Comparison of ENCODE assay signal across 17 cellular contexts in the genomic region with DNA sequence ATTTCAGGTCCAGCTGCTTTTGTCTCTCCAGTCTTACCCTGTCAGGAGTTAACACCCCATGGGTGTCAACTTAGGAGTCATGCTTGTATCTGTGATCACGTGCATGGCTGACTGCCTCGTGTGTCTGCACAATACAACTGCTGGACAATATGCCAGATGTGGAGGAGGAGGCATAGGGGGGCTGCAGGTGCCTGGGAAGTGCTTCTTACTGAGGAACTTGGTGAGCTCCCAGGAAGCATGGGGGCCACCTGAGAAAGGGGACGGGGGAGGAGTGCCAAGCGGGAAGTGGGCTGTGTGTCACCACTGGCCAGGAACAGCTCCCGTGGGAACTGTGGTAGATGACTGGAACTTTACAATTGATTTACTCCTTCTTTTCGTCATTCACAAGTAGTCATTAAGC. TPM values are rescaled to one million over a fixed set of nuclear protein-coding genes. Genes with fewer than 3 reads are reported as not detected.
A peak's percentile ranks its signal among the peaks of the same experiment; 100 is the strongest.
DNase-seq lines count a peak whose midpoint lies in the region; ATAC-seq and TF ChIP-seq lines count a peak whose summit lies in the region.
"Had no signal": no experiment of that assay in that cellular context is flagged by ENCODE, and none has a peak within 500 bp of the region (broad histone marks: within the 10 kb centered on the region; RNA-seq: fewer than 3 reads in every experiment).

No MANE protein-coding gene starts in this region.

- H3K27me3 ChIP-seq in neuronal stem cell (ENCODE audit: control insufficient read depth in 3 of 3, insufficient read depth in 3 of 3, low read depth in 1 of 3, low read length in 3 of 3): peaks cover 0 to 3% (median 0%) of the 10 kb centered on the region in 3 experiments

- no peaks in the 10 kb centered on the region for H3K4me1 ChIP-seq in neuronal stem cell (ENCODE audit: control insufficient read depth in 2 of 2, insufficient read depth in 1 of 2, low read depth in 1 of 2, low read length in 2 of 2)

- H3K27ac Mint-ChIP-seq in Calu3 (ENCODE audit: unreplicated experiment) (peak overlapping the region; percentile 90), activated B cell treated with CpG ODN at 0.5 μM for 24 hours (peak overlapping the region; percentile 68)
- H3K27ac Mint-ChIP-seq: CD4-positive, alpha-beta T cell had no signal

- no peak overlapping the region for H2BK120ac ChIP-seq in neuronal stem cell (ENCODE audit: low read depth, low read length)

- TF ChIP-seq CTCF in Calu3 (IDR thresholded peaks at IDR 0.05; ENCODE audit: unreplicated experiment) (no peak), activated B cell treated with CpG ODN at 0.5 μM for 24 hours (IDR thresholded peaks at IDR 0.05) (no peak), coronary artery (IDR thresholded peaks at IDR 0.05) (no peak)

- H4K91ac ChIP-seq in neuronal stem cell (ENCODE audit: low read depth, low read length, poor library complexity): no peak overlapping the region

- POLR2A ChIA-PET in activated B cell treated with CpG ODN at 0.5 μM for 24 hours (lab: Charles Lee): no interaction called here

- H3K4ac ChIP-seq in neuronal stem cell (ENCODE audit: low read length): no peak overlapping the region

- H3K9ac ChIP-seq in neuronal stem cell (ENCODE audit: low read depth, low read length, poor library complexity): peak overlapping the region; percentile 0
- H3K9ac ChIP-seq: SK-N-SH had no signal

- H4K8ac ChIP-seq in neuronal stem cell (ENCODE audit: low read depth, low read length): no peak overlapping the region

- H3K27me3 Mint-ChIP-seq in Calu3 (ENCODE audit: unreplicated experiment): no peaks in the 10 kb centered on the region
- H3K27me3 Mint-ChIP-seq in activated B cell treated with CpG ODN at 0.5 μM for 24 hours: no peaks in the 10 kb centered on the region
- H3K27me3 Mint-ChIP-seq: CD4-positive, alpha-beta T cell had no signal

- H3K4me3 Mint-ChIP-seq in Calu3 (ENCODE audit: low read depth, unreplicated experiment) (peak overlapping the region; percentile 64), activated B cell treated with CpG ODN at 0.5 μM for 24 hours (no peak overlapping the region)
- H3K4me3 Mint-ChIP-seq: CD4-positive, alpha-beta T cell had no signal

- H3K4me2 ChIP-seq in neuronal stem cell (ENCODE audit: insufficient read depth, low read length, poor library complexity, severe bottlenecking): no peak overlapping the region
- H3K4me2 ChIP-seq: SK-N-SH had no signal

- H3K4me1 Mint-ChIP-seq in Calu3 (ENCODE audit: low read depth, unreplicated experiment) (peaks cover 80% of the 10 kb centered on the region), activated B cell treated with CpG ODN at 0.5 μM for 24 hours (peaks cover 77% of the 10 kb centered on the region)

- H2BK12ac ChIP-seq in neuronal stem cell (ENCODE audit: low read length): no peak overlapping the region

- ATAC-seq in activated B cell treated with CpG ODN at 0.5 μM for 24 hours (ENCODE audit: low read depth): no peak
- no peak for ATAC-seq in HG02852 (IDR thresholded peaks at IDR 0.05; ENCODE audit: unreplicated experiment)
- ATAC-seq: HCT116 had no signal

- H3K4me3 ChIP-seq in neuronal stem cell (ENCODE audit: low read length in 2 of 2) (peak overlapping the region in 1 of 2 donors; percentile 14), coronary artery (no peak overlapping the region)

- H3K36me3 Mint-ChIP-seq in Calu3 (ENCODE audit: insufficient read depth, unreplicated experiment) (peaks cover 98% of the 10 kb centered on the region), activated B cell treated with CpG ODN at 0.5 μM for 24 hours (ENCODE audit: low read depth) (peaks cover 79% of the 10 kb centered on the region)

- BruUV-seq in Calu3 (replicated peaks; lab: Mats Ljungman, UMichigan): no TSS peak

- H3K27ac ChIP-seq in neuronal stem cell (replicated peaks; ENCODE audit: low read length) (no peak overlapping the region), coronary artery (no peak overlapping the region)
- H3K27ac ChIP-seq: HL-60 had no signal

- no peaks in the 10 kb centered on the region for H3K79me1 ChIP-seq in neuronal stem cell (ENCODE audit: low read depth, low read length)

- WGBS in neuronal stem cell (ENCODE audit: extremely low coverage in 2 of 2, insufficient read length in 2 of 2, insufficient replicate concordance in 1 of 2), 2 donors: no CpG with 5 or more reads among the region's 6 CpGs

- H2AFZ ChIP-seq in neuronal stem cell (ENCODE audit: low read length): no peak overlapping the region

- CTCF ChIA-PET in Calu3 (lab: Charles Lee): interaction anchor here (0.8 kb wide), 1 partner anchor 32 kb away, joined by 3 read pairs; no protein-coding TSS in a partner anchor
- CTCF ChIA-PET in activated B cell treated with CpG ODN at 0.5 μM for 24 hours (lab: Charles Lee): interaction anchor here (1.3 kb wide), 1 partner anchor 38 kb away, joined by 3 read pairs; no protein-coding TSS in a partner anchor

- intact Hi-C loops in Calu3 (cut with micrococcal nuclease; ENCODE audit: unreplicated experiment) (no loop called here), activated B cell treated with CpG ODN at 0.5 μM for 24 hours (cut with micrococcal nuclease) (no loop called here)

- H3K9me3 Mint-ChIP-seq in Calu3 (ENCODE audit: low read depth, unreplicated experiment) (no peaks in the 10 kb centered on the region), activated B cell treated with CpG ODN at 0.5 μM for 24 hours (no peaks in the 10 kb centered on the region)
- H3K9me3 Mint-ChIP-seq: CD4-positive, alpha-beta T cell had no signal

- DNase-seq in Calu3 (no peak), HT1080 (ENCODE audit: low read depth) (peak; percentile 54), activated B cell treated with CpG ODN at 0.5 μM for 24 hours (no peak), neuronal stem cell (ENCODE audit: low spot score) (no peak), coronary artery (ENCODE audit: low spot score) (no peak), mesenteric fat pad (ENCODE audit: low spot score) (no peak)
- DNase-seq: AML-193; CD4-positive, alpha-beta T cell; KG1; NCI-H1092 treated with DMSO at 0.1 percent for 48 hours; NCI-H510A treated with DMSO at 0.1 percent for 48 hours; NCI-H82; SK-N-SH had no signal

- H3K14ac ChIP-seq in neuronal stem cell (ENCODE audit: low read length): peak overlapping the region; percentile 87

- no peaks in the 10 kb centered on the region for H3K36me3 ChIP-seq in neuronal stem cell (replicated peaks in 1 of 2; ENCODE audit: control insufficient read depth in 2 of 2, insufficient read depth in 2 of 2, low read length in 2 of 2)

- H2BK5ac ChIP-seq in neuronal stem cell (ENCODE audit: low read length): no peak overlapping the region

- H2BK15ac ChIP-seq in neuronal stem cell (ENCODE audit: low read length): peak overlapping the region; percentile 37

- no peak overlapping the region for H3K18ac ChIP-seq in neuronal stem cell (ENCODE audit: low read length)

- no peak overlapping the region for H2AK5ac ChIP-seq in neuronal stem cell (ENCODE audit: low read depth, low read length)

- H3K23ac ChIP-seq in neuronal stem cell (ENCODE audit: low read depth, low read length, poor library complexity): no peak overlapping the region

- peaks cover 3 to 12% of the 10 kb centered on the region in 2 donors for H3K9me3 ChIP-seq in neuronal stem cell (replicated peaks in 1 of 2; ENCODE audit: control insufficient read depth in 2 of 2, insufficient read depth in 1 of 2, low read depth in 1 of 2, low read length in 2 of 2)
- H3K9me3 ChIP-seq: SK-N-SH had no signal

RNA-seq across cellular contexts. Expression of gene RHEX, which starts 9.5 kb away (rescaled TPM):
- total RNA-seq in Calu3 (2022) (75.1 and 88.9 TPM in 2 replicates), activated B cell treated with CpG ODN at 0.5 μM for 24 hours (30.4 and 34.8 TPM in 2 replicates), mesenteric fat pad (2.2 TPM)
- total RNA-seq in HT1080 (2014; rRNA removed; shearing (Covaris generic)): not detected in 2 replicates
- polyA plus RNA-seq in HT1080 (2015; cell fraction: cytosol; rRNA removed): not detected in 2 replicates
- not detected in 2 replicates for polyA plus RNA-seq in HT1080 (2015; cell fraction: nucleus; rRNA removed)
- not detected for polyA plus RNA-seq in neuronal stem cell (2013, experiment 1 of 2)
- polyA plus RNA-seq in neuronal stem cell (2013, experiment 2 of 2): not detected
- total RNA-seq: CD4-positive, alpha-beta T cell; M059J had no signal
- polyA plus RNA-seq: SK-N-SH had no signal

RNA-seq across cellular contexts. Expression of gene CTSE, which starts 38.8 kb away (rescaled TPM):
- total RNA-seq in Calu3 (2022): 425 and 457 TPM in 2 replicates
- total RNA-seq in HT1080 (2014; rRNA removed; shearing (Covaris generic)): 0.17 and 0.34 TPM in 2 replicates
- 0.05 TPM in 1 of 2 replicates, not detected in the other for polyA plus RNA-seq in HT1080 (2015; cell fraction: cytosol; rRNA removed)
- 0.61 TPM in 1 of 2 replicates, not detected in the other for polyA plus RNA-seq in HT1080 (2015; cell fraction: nucleus; rRNA removed)
- total RNA-seq in activated B cell treated with CpG ODN at 0.5 μM for 24 hours: not detected in 2 replicates
- polyA plus RNA-seq in neuronal stem cell (2013, experiment 1 of 2): not detected
- polyA plus RNA-seq in neuronal stem cell (2013, experiment 2 of 2): not detected
- 0.35 TPM for total RNA-seq in mesenteric fat pad
- total RNA-seq: CD4-positive, alpha-beta T cell; M059J had no signal
- polyA plus RNA-seq: SK-N-SH had no signal

RNA-seq across cellular contexts. Expression of gene AVPR1B, which starts 54.7 kb away (rescaled TPM):
- total RNA-seq in Calu3 (2022) (not detected in 2 replicates), activated B cell treated with CpG ODN at 0.5 μM for 24 hours (not detected in 2 replicates), mesenteric fat pad (not detected)
- total RNA-seq in HT1080 (2014; rRNA removed; shearing (Covaris generic)): not detected in 2 replicates
- not detected in 2 replicates for polyA plus RNA-seq in HT1080 (2015; cell fraction: cytosol; rRNA removed)
- polyA plus RNA-seq in HT1080 (2015; cell fraction: nucleus; rRNA removed): not detected in 2 replicates
- polyA plus RNA-seq in neuronal stem cell (2013, experiment 1 of 2): 0.03 TPM
- polyA plus RNA-seq in neuronal stem cell (2013, experiment 2 of 2): 0.03 TPM
- total RNA-seq: CD4-positive, alpha-beta T cell; M059J had no signal
- polyA plus RNA-seq: SK-N-SH had no signal

RNA-seq across cellular contexts. Expression of gene RAB7B, which starts 59.3 kb away (rescaled TPM):
- total RNA-seq in Calu3 (2022): 1.1 and 1.3 TPM in 2 replicates
- 0.10 TPM in 1 of 2 replicates, not detected in the other for total RNA-seq in HT1080 (2014; rRNA removed; shearing (Covaris generic))
- polyA plus RNA-seq in HT1080 (2015; cell fraction: cytosol; rRNA removed): 0.09 and 0.29 TPM in 2 replicates
- 0.14 and 0.27 TPM in 2 replicates for polyA plus RNA-seq in HT1080 (2015; cell fraction: nucleus; rRNA removed)
- not detected in 2 replicates for total RNA-seq in activated B cell treated with CpG ODN at 0.5 μM for 24 hours
- 0.26 TPM for polyA plus RNA-seq in neuronal stem cell (2013, experiment 1 of 2)
- polyA plus RNA-seq in neuronal stem cell (2013, experiment 2 of 2): 0.35 TPM
- total RNA-seq in mesenteric fat pad: 6.0 TPM

Comparison
In these comparisons a context has a peak if more than half of its experiments do, and no peak if none do; other contexts are left out.
1. RNA of gene CTSE, which starts 38.8 kb away (total RNA-seq): 425 to 457 TPM in Calu3; 0.35 TPM in mesenteric fat pad (single experiment), 0.17 to 0.34 TPM in HT1080 and not detected in activated B cell treated with CpG ODN at 0.5 μM for 24 hours; every median in the first group is over 100 times any median in the second.